In genomic region chr10:35126530-35127288, GRCh38 we compare ENCODE assay signal across 1 cellular context.
TF ChIP-seq lines count a peak whose summit lies in the region.

Gene CREM (plus strand): TSS chr10:35126846. CDS start chr10:35137836, 10,990 bp downstream.

TF ChIP-seq in HepG2, 621 proteins besides CTCF, POLR2A, EP300 and RAD21 (continued from another document and continues in another):
- TF ChIP-seq ZBTB40 (IDR thresholded peaks at IDR 0.05) (no peak; the same call in 1 of the 2 replicates), ZBTB40 (CRISPR knock-in tag; IDR thresholded peaks at IDR 0.05) (no peak), KDM1A (CRISPR knock-in tag; IDR thresholded peaks at IDR 0.05) (no peak), ZFP91 (CRISPR knock-in tag; IDR thresholded peaks at IDR 0.05; ENCODE audit: borderline replicate concordance) (peak; percentile 72; the same call in 1 of the 2 replicates), KLF16 (CRISPR knock-in tag; IDR thresholded peaks at IDR 0.05) (peak in 1 of 2 experiments; percentile 79; a peak in 2 of 4 replicates), NFIB (CRISPR knock-in tag; IDR thresholded peaks at IDR 0.05; ENCODE audit: borderline replicate concordance) (no peak), ZNF598 (CRISPR knock-in tag; IDR thresholded peaks at IDR 0.05; ENCODE audit: borderline replicate concordance) (no peak), NFE2L2 (IDR thresholded peaks at IDR 0.05; ENCODE audit: low read length) (no peak), KLF11 (CRISPR knock-in tag; IDR thresholded peaks at IDR 0.05) (no peak), MLLT10 (CRISPR knock-in tag; IDR thresholded peaks at IDR 0.05) (no peak), KDM5A (IDR thresholded peaks at IDR 0.05; ENCODE audit: borderline replicate concordance, low read length) (no peak), ZC3H13 (CRISPR knock-in tag; IDR thresholded peaks at IDR 0.05) (peak; percentile 58; the same call in 1 of the 2 replicates), IKZF5 (CRISPR knock-in tag; IDR thresholded peaks at IDR 0.05) (peak; percentile 72), DZIP1 (CRISPR knock-in tag; IDR thresholded peaks at IDR 0.05) (peak; percentile 23; the same call in 1 of the 2 replicates), ZNF446 (CRISPR knock-in tag; IDR thresholded peaks at IDR 0.05) (no peak), ZHX2 (IDR thresholded peaks at IDR 0.05; ENCODE audit: low read depth) (peak; percentile 94), ZHX2 (CRISPR knock-in tag; IDR thresholded peaks at IDR 0.05; ENCODE audit: borderline replicate concordance) (no peak), ZNF17 (CRISPR knock-in tag; IDR thresholded peaks at IDR 0.05) (no peak), MEIS1 (CRISPR knock-in tag; IDR thresholded peaks at IDR 0.05; ENCODE audit: borderline replicate concordance) (peak; percentile 79; the same call in 1 of the 2 replicates), ZBTB37 (CRISPR knock-in tag; IDR thresholded peaks at IDR 0.05) (0 out of 2 replicates have a peak, but pooled peaks have one; percentile 36), BORCS8-MEF2B (CRISPR knock-in tag; IDR thresholded peaks at IDR 0.05) (peak; percentile 71), ZNF468 (CRISPR knock-in tag; IDR thresholded peaks at IDR 0.05) (no peak), GPBP1L1 (CRISPR knock-in tag; IDR thresholded peaks at IDR 0.05) (no peak), ZNF749 (CRISPR knock-in tag; IDR thresholded peaks at IDR 0.05; ENCODE audit: borderline replicate concordance) (peak; percentile 38; the same call in 1 of the 2 replicates), ZNF432 (CRISPR knock-in tag; IDR thresholded peaks at IDR 0.05; ENCODE audit: borderline replicate concordance) (no peak), TCF12 (IDR thresholded peaks at IDR 0.05) (no peak), TCF12 (CRISPR knock-in tag; IDR thresholded peaks at IDR 0.05) (peak; percentile 50; the same call in 1 of the 2 replicates), TBP (CRISPR knock-in tag; IDR thresholded peaks at IDR 0.05) (no peak), DNMT1 (CRISPR knock-in tag; IDR thresholded peaks at IDR 0.05) (no peak), RELA (CRISPR knock-in tag; IDR thresholded peaks at IDR 0.05) (no peak)
